ENCODE assay signal across 22 cellular contexts in the genomic region with DNA sequence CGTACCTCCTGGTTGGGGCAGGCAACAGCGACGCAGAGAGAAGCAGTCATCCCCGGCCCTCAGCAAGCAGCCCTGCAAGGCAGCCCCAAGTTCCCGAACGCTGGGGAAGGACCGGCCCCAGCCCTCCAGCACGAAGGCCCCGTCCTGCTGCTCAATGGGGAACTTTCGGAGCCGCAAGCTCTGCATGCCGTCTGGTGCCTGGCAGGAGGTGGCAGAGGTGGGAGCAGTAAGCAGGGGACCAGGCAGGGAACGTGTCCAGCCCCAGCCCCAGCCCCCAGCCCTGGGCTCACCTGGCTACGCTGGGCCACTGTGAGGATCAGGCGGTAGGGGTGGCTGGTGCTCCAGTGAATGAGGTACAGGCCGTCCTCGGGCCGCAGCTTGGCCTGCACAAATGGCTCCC. TPM values are rescaled to one million over a fixed set of nuclear protein-coding genes. Genes with fewer than 3 reads are reported as not detected.
A peak's percentile ranks its signal among the peaks of the same experiment; 100 is the strongest.
DNase-seq lines count a peak whose midpoint lies in the region; ATAC-seq, FAIRE-seq and TF ChIP-seq lines count a peak whose summit lies in the region.
"Had no signal": no experiment of that assay in that cellular context is flagged by ENCODE, and none has a peak within 500 bp of the region (broad histone marks: within the 10 kb centered on the region; RNA-seq: fewer than 3 reads in every experiment).

No MANE protein-coding gene starts in this region.

- H3K56ac ChIP-seq in H1 (replicated peaks; ENCODE audit: insufficient read length, low read depth, low read length), result no peak overlapping the region

- no peak overlapping the region for H3K4ac ChIP-seq in H1 (replicated peaks; ENCODE audit: insufficient read length, low read depth, low read length)

- no peak overlapping the region for H2BK5ac ChIP-seq in H1 (ENCODE audit: low read depth, low read length)

- no peak overlapping the region for H2AK5ac ChIP-seq in H1 (ENCODE audit: low read depth, low read length)

- no peak overlapping the region for H3K9ac ChIP-seq in H1 (replicated peaks in 1 of 4; ENCODE audit: extremely low read depth in 1 of 4, low read depth in 3 of 4, low read length in 3 of 4)

- H3K23me2 ChIP-seq in H1 (ENCODE audit: low read depth, low read length), result 0 out of 2 replicates have a peak, but pooled peaks cover 2% of the 10 kb centered on the region

- ATAC-seq in GM18868 (IDR thresholded peaks at IDR 0.05; ENCODE audit: unreplicated experiment), result no peak
- ATAC-seq: CD8-positive, alpha-beta T cell; GM12878 had no signal

- H3K23ac ChIP-seq in H1 (ENCODE audit: insufficient read length), result no peak overlapping the region

- H3K9me3 ChIP-seq in H1 (ENCODE audit: insufficient read depth in 2 of 2, low read depth in 1 of 2, low read length in 1 of 2), result no peaks in the 10 kb centered on the region
- H3K9me3 ChIP-seq: A549, Caco-2, MG63 had no signal

- no peak overlapping the region for H2BK12ac ChIP-seq in H1 (ENCODE audit: low read depth, low read length)

- peaks cover 3 to 6% of the 10 kb centered on the region in 2 experiments for H4K20me1 ChIP-seq in H1 (replicated peaks in 1 of 2; ENCODE audit: control insufficient read depth in 1 of 2, insufficient read depth in 2 of 2, low read length in 2 of 2)

- no peak overlapping the region for H3K27ac ChIP-seq in H1 (ENCODE audit: low read depth, low read length)
- H3K27ac ChIP-seq: A549, C4-2B, SK-N-MC had no signal

- H2AFZ ChIP-seq in H1 (ENCODE audit: low read length), result no peak overlapping the region

- 88% methylated on average over 17 of the region's 18 CpGs; no CpG with 5 or more reads in 1 of the 2 experiments for WGBS in H1 (ENCODE audit: extremely low coverage in 1 of 2, insufficient coverage in 1 of 2, insufficient read length in 1 of 2, insufficient replicate concordance in 2 of 2, low coverage in 1 of 2, low lambda C conversion rate in 2 of 2, missing lambda C conversion rate in 1 of 2), 2 experiments

- H2BK20ac ChIP-seq in H1 (ENCODE audit: low read length), result no peak overlapping the region

- H3K4me3 ChIP-seq in H7 (ENCODE audit: insufficient read depth, low read depth, low read length), result no peak overlapping the region
- no peak overlapping the region for H3K4me3 ChIP-seq in H1 (ENCODE audit: extremely low read depth in 1 of 4, insufficient read depth in 2 of 4, low read depth in 3 of 4, low read length in 4 of 4)
- H3K4me3 ChIP-seq: A549, GM12878, MG63, SK-N-MC had no signal

- peaks cover 2% of the 10 kb centered on the region; the same call in 1 of the 2 replicates for H3K79me1 ChIP-seq in H1 (ENCODE audit: low read depth, low read length)

- H4K8ac ChIP-seq in H1 (ENCODE audit: extremely low read depth, insufficient read depth, low read length), result 0 out of 2 replicates have a peak overlapping the region, but pooled peaks have one; percentile 2

- H2BK120ac ChIP-seq in H1 (replicated peaks; ENCODE audit: low read depth, low read length), result no peak overlapping the region

- no peak overlapping the region for H3K18ac ChIP-seq in H1 (ENCODE audit: extremely low read depth, low read length)

- no peak for TF ChIP-seq EP300 in H1 (IDR thresholded peaks at IDR 0.05; ENCODE audit: borderline replicate concordance in 1 of 2, low read depth in 2 of 2, low read length in 2 of 2)

- no peaks in the 10 kb centered on the region for H3K4me1 ChIP-seq in H1 (replicated peaks in 1 of 4; ENCODE audit: control insufficient read depth in 3 of 4, insufficient read depth in 4 of 4, low read length in 3 of 4)
- H3K4me1 ChIP-seq: A549, Caco-2 had no signal

- H2BK15ac ChIP-seq in H1 (ENCODE audit: low read length), result no peak overlapping the region

- no peak for FAIRE-seq in H1 (lab: Jason Lieb, UNC)
- FAIRE-seq: A549, GM12878, GM19239, RCC 7860 had no signal

- no peaks in the 10 kb centered on the region for H3K79me2 ChIP-seq in H1 (ENCODE audit: control insufficient read depth in 1 of 2, insufficient read depth in 2 of 2, low read length in 2 of 2)

- no peak for TF ChIP-seq RAD21 in H1 (IDR thresholded peaks at IDR 0.05 in 1 of 2, conservative IDR thresholded peaks at IDR 0.05 in 1 of 2; ENCODE audit: low read depth in 2 of 2, low read length in 2 of 2)

- no peak overlapping the region for H4K91ac ChIP-seq in H1 (replicated peaks; ENCODE audit: insufficient read length, low read length)

- no peak overlapping the region for H4K5ac ChIP-seq in H1 (ENCODE audit: insufficient read length, low read depth, low read length)

- H3K14ac ChIP-seq in H1 (ENCODE audit: insufficient read length), result no peak overlapping the region

- peaks cover 3% of the 10 kb centered on the region for H3K36me3 ChIP-seq in H7 (replicated peaks; ENCODE audit: control insufficient read depth, insufficient read depth, low read length)
- H3K36me3 ChIP-seq in H1 (ENCODE audit: control insufficient read depth in 2 of 4, insufficient read depth in 4 of 4, low read length in 3 of 4), result peaks cover 0 to 18% (median 8%) of the 10 kb centered on the region in 4 experiments; a peak in 5 of 8 replicates

- TF ChIP-seq CTCF in H1 (IDR thresholded peaks at IDR 0.05; ENCODE audit: control extremely low read depth in 1 of 3, insufficient read depth in 1 of 3, low read depth in 1 of 3, low read length in 3 of 3), result no peak

- CTCF ChIA-PET in H1 (lab: Charles Lee; ENCODE audit: partially characterized antibody), result interaction anchor here (0.6 to 1.5 kb wide), 4 partner anchors 26 to 579 kb away, joined by 3 to 5 read pairs (median 4); no protein-coding TSS in a partner anchor

- no peak overlapping the region for H3K4me2 ChIP-seq in H1 (ENCODE audit: insufficient read depth in 1 of 2, low read depth in 2 of 2, low read length in 2 of 2)
- H3K4me2 ChIP-seq: A549 had no signal

- no peak for TF ChIP-seq POLR2A in H1 (IDR thresholded peaks at IDR 0.05; ENCODE audit: control extremely low read depth in 1 of 2, low read depth in 2 of 2, low read length in 2 of 2)

- POLR2A ChIA-PET in H1 (lab: Charles Lee; ENCODE audit: partially characterized antibody), result no interaction called here

- H3K27me3 ChIP-seq in H7 (ENCODE audit: control insufficient read depth, insufficient read depth, low read length) (no peaks in the 10 kb centered on the region), H1 (replicated peaks in 1 of 4; ENCODE audit: control insufficient read depth in 3 of 4, extremely low read depth in 1 of 4, insufficient read depth in 3 of 4, low read length in 3 of 4) (no peaks in the 10 kb centered on the region)
- H3K27me3 ChIP-seq: MG63 had no signal

- peak; percentile 44 for DNase-seq in H7
- DNase-seq in H1 (ENCODE audit: low read depth in 1 of 2, low spot score in 2 of 2), result peak in 1 of 2 experiments; percentile 43
- no peak for DNase-seq in iPS-NIHi11 (ENCODE audit: low spot score)
- DNase-seq: Caco-2; CD8-positive, alpha-beta T cell; DMS79; EL; GDM1; KG1; MG63; NCI-H2029; NCI-H446; NCI-H524 treated with DMSO at 0.1 percent for 48 hours; NCI-H774; SIG-M5 had no signal

RNA-seq across cellular contexts. Expression of a gene that starts 18.1 kb away (rescaled TPM):
- total RNA-seq in H7 (2014; rRNA removed; shearing (Covaris generic)), result 48.0 and 48.3 TPM in 2 replicates
- total RNA-seq in H1 (2021; fragmentation: NEBNext Ultra II Directional; extraction: Animal tissue kit (Norgen Biotek cat#: 25700)), result 40.8 and 42.7 TPM in 2 replicates
- 32.1 and 47.6 TPM in 2 replicates for polyA plus RNA-seq in H1 (2011; rRNA removed)
- polyA plus RNA-seq in H1 (2011; cell fraction: cytosol; rRNA removed), result 37.8 TPM
- 184 TPM for polyA plus RNA-seq in H1 (2011; cell fraction: nucleus; rRNA removed)
- 44.3 to 65.1 TPM (median 54.1 TPM) in 4 replicates for polyA plus RNA-seq in H1 (2012, experiment 1 of 2)
- 41.2 TPM for polyA plus RNA-seq in H1 (2012, experiment 2 of 2)
- polyA plus RNA-seq in H1 (2013, experiment 1 of 2), result 39.9 TPM
- polyA plus RNA-seq in H1 (2013, experiment 2 of 2), result 36.9 TPM
- 22.6 and 28.0 TPM in 2 replicates for polyA minus RNA-seq in H1 (2011; rRNA and poly(A)+ RNA removed)
- polyA minus RNA-seq in H1 (2011; cell fraction: cytosol; rRNA and poly(A)+ RNA removed), result 20.1 TPM
- 32.9 TPM for polyA minus RNA-seq in H1 (2011; cell fraction: nucleus; rRNA and poly(A)+ RNA removed)

RNA-seq across cellular contexts. Expression of a gene that starts 22.8 kb away (rescaled TPM):
- 15.2 and 16.1 TPM in 2 replicates for total RNA-seq in H7 (2014; rRNA removed; shearing (Covaris generic))
- total RNA-seq in H1 (2021; fragmentation: NEBNext Ultra II Directional; extraction: Animal tissue kit (Norgen Biotek cat#: 25700)), result 16.5 TPM in 2 replicates
- polyA plus RNA-seq in H1 (2011; rRNA removed), result 15.4 and 18.9 TPM in 2 replicates
- polyA plus RNA-seq in H1 (2011; cell fraction: cytosol; rRNA removed), result 16.2 TPM
- polyA plus RNA-seq in H1 (2011; cell fraction: nucleus; rRNA removed), result 23.9 TPM
- polyA plus RNA-seq in H1 (2012, experiment 1 of 2), result 14.6 to 21.6 TPM (median 18.4 TPM) in 4 replicates
- 13.2 TPM for polyA plus RNA-seq in H1 (2012, experiment 2 of 2)
- polyA plus RNA-seq in H1 (2013, experiment 1 of 2), result 23.1 TPM
- polyA plus RNA-seq in H1 (2013, experiment 2 of 2), result 22.4 TPM
- polyA minus RNA-seq in H1 (2011; rRNA and poly(A)+ RNA removed), result 10.1 and 11.3 TPM in 2 replicates
- polyA minus RNA-seq in H1 (2011; cell fraction: cytosol; rRNA and poly(A)+ RNA removed), result 11.5 TPM
- 5.6 TPM for polyA minus RNA-seq in H1 (2011; cell fraction: nucleus; rRNA and poly(A)+ RNA removed)

RNA-seq across cellular contexts. Expression of a gene that starts 28.9 kb away (rescaled TPM):
- 32.2 and 36.1 TPM in 2 replicates for total RNA-seq in H7 (2014; rRNA removed; shearing (Covaris generic))
- 70.5 and 72.4 TPM in 2 replicates for total RNA-seq in H1 (2021; fragmentation: NEBNext Ultra II Directional; extraction: Animal tissue kit (Norgen Biotek cat#: 25700))
- 5.7 and 17.1 TPM in 2 replicates for polyA plus RNA-seq in H1 (2011; rRNA removed)
- 7.7 TPM for polyA plus RNA-seq in H1 (2011; cell fraction: cytosol; rRNA removed)
- 21.8 TPM for polyA plus RNA-seq in H1 (2011; cell fraction: nucleus; rRNA removed)
- polyA plus RNA-seq in H1 (2012, experiment 1 of 2), result 20.0 to 44.4 TPM (median 40.7 TPM) in 4 replicates
- 37.2 TPM for polyA plus RNA-seq in H1 (2012, experiment 2 of 2)
- 44.6 TPM for polyA plus RNA-seq in H1 (2013, experiment 1 of 2)
- 43.1 TPM for polyA plus RNA-seq in H1 (2013, experiment 2 of 2)
- polyA minus RNA-seq in H1 (2011; rRNA and poly(A)+ RNA removed), result 11.8 and 15.6 TPM in 2 replicates
- polyA minus RNA-seq in H1 (2011; cell fraction: cytosol; rRNA and poly(A)+ RNA removed), result 32.7 TPM
- 20.5 TPM for polyA minus RNA-seq in H1 (2011; cell fraction: nucleus; rRNA and poly(A)+ RNA removed)

RNA-seq across cellular contexts. Expression of a gene that starts 41.1 kb away (rescaled TPM):
- total RNA-seq in H7 (2014; rRNA removed; shearing (Covaris generic)), result 226 and 254 TPM in 2 replicates
- total RNA-seq in H1 (2021; fragmentation: NEBNext Ultra II Directional; extraction: Animal tissue kit (Norgen Biotek cat#: 25700)), result 162 and 164 TPM in 2 replicates
- polyA plus RNA-seq in H1 (2011; rRNA removed), result 181 and 285 TPM in 2 replicates
- 404 TPM for polyA plus RNA-seq in H1 (2011; cell fraction: cytosol; rRNA removed)
- polyA plus RNA-seq in H1 (2011; cell fraction: nucleus; rRNA removed), result 587 TPM
- polyA plus RNA-seq in H1 (2012, experiment 1 of 2), result 155 to 277 TPM (median 276 TPM) in 4 replicates
- 150 TPM for polyA plus RNA-seq in H1 (2012, experiment 2 of 2)
- 155 TPM for polyA plus RNA-seq in H1 (2013, experiment 1 of 2)
- polyA plus RNA-seq in H1 (2013, experiment 2 of 2), result 145 TPM
- polyA minus RNA-seq in H1 (2011; rRNA and poly(A)+ RNA removed), result 66.0 and 91.9 TPM in 2 replicates
- polyA minus RNA-seq in H1 (2011; cell fraction: cytosol; rRNA and poly(A)+ RNA removed), result 104 TPM
- polyA minus RNA-seq in H1 (2011; cell fraction: nucleus; rRNA and poly(A)+ RNA removed), result 73.2 TPM

RNA-seq across cellular contexts. Expression of a gene that starts 46.4 kb away (rescaled TPM):
- total RNA-seq in H7 (2014; rRNA removed; shearing (Covaris generic)), result 22.3 and 40.8 TPM in 2 replicates
- total RNA-seq in H1 (2021; fragmentation: NEBNext Ultra II Directional; extraction: Animal tissue kit (Norgen Biotek cat#: 25700)), result 27.0 and 27.8 TPM in 2 replicates
- polyA plus RNA-seq in H1 (2011; rRNA removed), result 64.4 and 80.2 TPM in 2 replicates
- 56.5 TPM for polyA plus RNA-seq in H1 (2011; cell fraction: cytosol; rRNA removed)
- polyA plus RNA-seq in H1 (2011; cell fraction: nucleus; rRNA removed), result 58.5 TPM
- 29.0 to 43.7 TPM (median 43.2 TPM) in 4 replicates for polyA plus RNA-seq in H1 (2012, experiment 1 of 2)
- polyA plus RNA-seq in H1 (2012, experiment 2 of 2), result 39.3 TPM
- polyA plus RNA-seq in H1 (2013, experiment 1 of 2), result 18.6 TPM
- 19.3 TPM for polyA plus RNA-seq in H1 (2013, experiment 2 of 2)
- polyA minus RNA-seq in H1 (2011; rRNA and poly(A)+ RNA removed), result 15.6 and 20.0 TPM in 2 replicates
- polyA minus RNA-seq in H1 (2011; cell fraction: cytosol; rRNA and poly(A)+ RNA removed), result 14.0 TPM
- 18.5 TPM for polyA minus RNA-seq in H1 (2011; cell fraction: nucleus; rRNA and poly(A)+ RNA removed)
